ENCODE assay signal across 13 cellular contexts in the genomic region with DNA sequence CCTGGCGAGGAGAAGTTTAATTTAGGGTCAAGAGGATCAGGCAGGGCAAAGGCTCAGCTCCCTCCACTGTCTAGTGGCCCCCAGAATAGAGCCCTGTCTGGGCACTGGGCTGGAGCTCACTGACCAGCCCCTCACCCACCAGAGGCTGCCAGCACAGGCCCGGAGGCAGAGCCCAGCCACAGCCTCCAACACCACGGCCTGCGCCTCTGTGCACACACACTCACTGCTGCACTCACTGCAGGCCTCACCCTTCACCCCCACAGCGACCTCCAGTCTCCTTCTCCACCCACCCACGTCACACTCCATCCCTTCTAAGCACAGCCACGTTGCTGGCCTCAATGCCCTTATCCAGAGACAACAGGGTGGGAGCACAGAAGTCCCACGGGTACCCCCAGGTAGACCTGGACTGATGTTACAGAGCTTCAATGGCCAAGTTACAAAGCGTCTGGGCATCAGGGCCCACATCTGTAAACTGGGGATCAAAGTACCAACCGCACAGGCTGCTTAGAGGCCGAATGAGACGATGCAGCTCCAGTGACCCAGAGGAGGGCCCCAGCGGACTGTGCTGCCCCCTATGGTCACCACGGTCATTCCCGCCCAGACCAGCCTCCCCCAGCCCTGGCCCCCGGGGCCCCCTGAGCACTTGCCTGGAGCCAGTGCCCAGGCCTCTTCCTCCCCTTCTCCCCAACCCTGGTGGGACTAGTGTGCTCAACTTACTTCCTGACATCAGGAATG. TPM values are rescaled to one million over a fixed set of nuclear protein-coding genes. Genes with fewer than 3 reads are reported as not detected.
DNase-seq lines count a peak whose midpoint lies in the region; ATAC-seq and TF ChIP-seq lines count a peak whose summit lies in the region.
"Had no signal": no experiment of that assay in that cellular context is flagged by ENCODE, and none has a peak within 500 bp of the region (broad histone marks: within the 10 kb centered on the region; RNA-seq: fewer than 3 reads in every experiment).

No MANE protein-coding gene starts in this region.

- H3K4me1 Mint-ChIP-seq in progenitor cell of endocrine pancreas (ENCODE audit: low read depth): peaks cover 1% of the 10 kb centered on the region

- H3K4me3 Mint-ChIP-seq in progenitor cell of endocrine pancreas (ENCODE audit: low read depth): no peak overlapping the region

- TF ChIP-seq CTCF in GM10248 (IDR thresholded peaks at IDR 0.05; ENCODE audit: control extremely low read depth, extremely low read depth, low read depth, missing control alignments) (peak; percentile 10), progenitor cell of endocrine pancreas (IDR thresholded peaks at IDR 0.05; ENCODE audit: unreplicated experiment) (peak; percentile 30)

- no peaks in the 10 kb centered on the region for H3K9me3 Mint-ChIP-seq in progenitor cell of endocrine pancreas (ENCODE audit: low read depth)

- peaks cover 10% of the 10 kb centered on the region for H3K36me3 Mint-ChIP-seq in progenitor cell of endocrine pancreas (ENCODE audit: insufficient read depth)

- ATAC-seq in GM18517 (IDR thresholded peaks at IDR 0.05; ENCODE audit: unreplicated experiment): no peak
- ATAC-seq: right cardiac atrium had no signal

- POLR2A ChIA-PET in GM10248 (lab: Yijun Ruan, JAX): no interaction called here

- H3K27me3 Mint-ChIP-seq in progenitor cell of endocrine pancreas: no peaks in the 10 kb centered on the region

- CTCF ChIA-PET in GM10248 (lab: Yijun Ruan, JAX): no interaction called here

- H3K27ac Mint-ChIP-seq in progenitor cell of endocrine pancreas: no peak overlapping the region

- DNase-seq in GM10248 (ENCODE audit: extremely low spot score) (no peak), HuH-7.5 (ENCODE audit: low spot score) (peak; percentile 75), dermis blood vessel endothelial cell (peak; percentile 45), progenitor cell of endocrine pancreas (ENCODE audit: low spot score, unreplicated experiment) (no peak), AG08395 (ENCODE audit: low spot score) (no peak), NCI-H524 (lab: John Stamatoyannopoulos, UW) (no peak)
- DNase-seq: activated CD4-positive, alpha-beta T cell treated with anti-CD3 and anti-CD28 coated beads for 48 hours; activated effector memory CD4-positive, alpha-beta T cell treated with Interleukin-2 at 50 U/mL for 16 hours; esophagus squamous epithelium; NCI-H187 treated with DMSO at 0.1 percent for 48 hours; testis had no signal

RNA-seq across cellular contexts. Expression of a gene that starts 4.5 kb away (rescaled TPM):
- total RNA-seq in dermis blood vessel endothelial cell (84.2 and 135 TPM in 2 replicates), progenitor cell of endocrine pancreas (69.3 and 74.9 TPM in 2 replicates)

RNA-seq across cellular contexts. Expression of a gene that starts 24.4 kb away (rescaled TPM):
- total RNA-seq in dermis blood vessel endothelial cell: 16.7 and 21.5 TPM in 2 replicates
- 42.9 and 44.1 TPM in 2 replicates for total RNA-seq in progenitor cell of endocrine pancreas

RNA-seq across cellular contexts. Expression of a gene that starts 24.8 kb away (rescaled TPM):
- 90.9 and 135 TPM in 2 replicates for total RNA-seq in dermis blood vessel endothelial cell
- 115 and 117 TPM in 2 replicates for total RNA-seq in progenitor cell of endocrine pancreas

Comparison
In these comparisons a context has a peak if more than half of its experiments do, and no peak if none do; other contexts are left out.
1. DNase-seq: peak in HuH-7.5 (single experiment) and dermis blood vessel endothelial cell (single experiment); none in GM10248 (single experiment), progenitor cell of endocrine pancreas (single experiment), AG08395 (single experiment) and NCI-H524 (0 of 2).